ENCODE assay signal across 15 cellular contexts in the genomic region with DNA sequence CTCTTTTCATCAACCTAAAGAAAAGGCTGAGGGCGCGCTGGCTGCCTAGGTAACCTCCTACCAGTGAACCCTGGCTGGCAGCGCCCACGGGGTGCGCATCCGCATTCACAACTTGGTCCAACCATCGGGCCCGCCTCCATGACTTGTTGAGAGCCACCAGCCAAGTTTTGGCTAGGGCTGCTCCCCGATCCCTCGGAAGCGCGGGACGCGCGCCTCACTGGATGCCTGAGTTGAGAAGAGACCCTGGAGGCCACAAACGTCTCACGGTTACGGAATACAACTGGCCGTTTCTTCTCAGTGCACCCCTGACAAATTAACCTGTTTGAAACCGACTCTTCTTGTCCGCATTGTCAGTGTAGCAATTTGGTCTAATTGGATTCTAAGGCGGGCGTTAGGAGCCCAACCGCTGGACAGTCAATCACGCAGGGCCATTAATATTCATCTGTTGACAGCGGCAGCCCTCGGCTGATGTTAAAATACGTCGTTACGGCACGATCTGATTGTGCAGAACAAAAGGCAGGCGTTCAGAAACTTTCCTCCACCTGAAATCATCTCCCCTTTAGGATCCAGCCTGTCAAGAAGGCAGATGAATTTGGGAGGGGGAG. TPM values are rescaled to one million over a fixed set of nuclear protein-coding genes. Genes with fewer than 3 reads are reported as not detected.
DNase-seq lines count a peak whose midpoint lies in the region; ATAC-seq and TF ChIP-seq lines count a peak whose summit lies in the region.
"Had no signal": no experiment of that assay in that cellular context is flagged by ENCODE, and none has a peak within 500 bp of the region (broad histone marks: within the 10 kb centered on the region; RNA-seq: fewer than 3 reads in every experiment).

No MANE protein-coding gene starts in this region.

- H3K27ac ChIP-seq in HUES64 (ENCODE audit: low read depth, low read length) (no peak overlapping the region; the same call in 1 of the 2 replicates), iPS-20b (ENCODE audit: low read length) (no peak overlapping the region), prostate gland (no peak overlapping the region)
- H3K27ac ChIP-seq: brain microvascular endothelial cell, thyroid gland had no signal

- DNase-seq in activated T-cell treated with anti-CD3 and anti-CD28 coated beads, Interleukin-2, amount 50 U/mL, for 24 hours, result no peak
- DNase-seq in activated T-cell treated with anti-CD3 and anti-CD28 coated beads for 4 hours (no peak), progenitor cell of endocrine pancreas (ENCODE audit: low spot score, unreplicated experiment) (no peak), SW 1271 (lab: John Stamatoyannopoulos, UW) (no peak), prostate gland (ENCODE audit: low spot score) (no peak)
- DNase-seq: brain microvascular endothelial cell, Calu3, foreskin melanocyte, left colon, nucleus accumbens, SK-N-SH, thyroid gland had no signal

- H3K4me1 Mint-ChIP-seq in activated T-cell treated with anti-CD3 and anti-CD28 coated beads, Interleukin-2, amount 50 U/mL, for 24 hours (ENCODE audit: low read depth), result peaks cover 7% of the 10 kb centered on the region
- peaks cover 29% of the 10 kb centered on the region for H3K4me1 Mint-ChIP-seq in progenitor cell of endocrine pancreas (ENCODE audit: low read depth)

- no peak for ATAC-seq in HG03097 (IDR thresholded peaks at IDR 0.05; ENCODE audit: low FRiP score, unreplicated experiment)
- ATAC-seq: left colon had no signal

- H3K27me3 ChIP-seq in HUES64 (ENCODE audit: insufficient read depth, low read length) (peaks cover 15% of the 10 kb centered on the region), iPS-20b (ENCODE audit: insufficient read depth, low read length) (peaks cover 15% of the 10 kb centered on the region), prostate gland (replicated peaks; ENCODE audit: insufficient read depth) (no peaks in the 10 kb centered on the region)

- H3K9ac ChIP-seq in HUES64 (ENCODE audit: low read depth, low read length) (no peak overlapping the region), iPS-20b (ENCODE audit: low read depth, low read length) (peak overlapping the region; percentile 53; the same call in 1 of the 2 replicates)
- H3K9ac ChIP-seq: SK-N-SH had no signal

- H3K4me3 Mint-ChIP-seq in activated T-cell treated with anti-CD3 and anti-CD28 coated beads, Interleukin-2, amount 50 U/mL, for 24 hours, result peak overlapping the region; percentile 16
- peak overlapping the region; percentile 74 for H3K4me3 Mint-ChIP-seq in progenitor cell of endocrine pancreas (ENCODE audit: low read depth)

- 1% methylated on average over 32 of the region's 32 CpGs for WGBS in HUES64
- 47% methylated on average over 17 of the region's 32 CpGs for WGBS in prostate gland

- no peaks in the 10 kb centered on the region for H3K36me3 ChIP-seq in HUES64 (ENCODE audit: insufficient read depth, low read length)
- H3K36me3 ChIP-seq in iPS-20b (ENCODE audit: insufficient read depth, low read depth, low read length), result no peaks in the 10 kb centered on the region
- H3K36me3 ChIP-seq in prostate gland, result no peaks in the 10 kb centered on the region
- H3K36me3 ChIP-seq: brain microvascular endothelial cell, thyroid gland had no signal

- no peak for TF ChIP-seq CTCF in progenitor cell of endocrine pancreas (IDR thresholded peaks at IDR 0.05; ENCODE audit: unreplicated experiment)
- no peak for TF ChIP-seq CTCF in prostate gland (IDR thresholded peaks at IDR 0.05)

- intact Hi-C loops in prostate gland (cut with DNase I), result no loop called here

- H3K9me3 ChIP-seq in HUES64 (ENCODE audit: insufficient read depth, low read depth, low read length), result no peaks in the 10 kb centered on the region
- H3K9me3 ChIP-seq in iPS-20b (ENCODE audit: insufficient read depth, low read depth, low read length), result no peaks in the 10 kb centered on the region
- no peaks in the 10 kb centered on the region for H3K9me3 ChIP-seq in prostate gland
- H3K9me3 ChIP-seq: SK-N-SH, thyroid gland had no signal

- H3K4me1 ChIP-seq in HUES64 (ENCODE audit: insufficient read depth, low read length), result peaks cover 56% of the 10 kb centered on the region
- H3K4me1 ChIP-seq in iPS-20b (ENCODE audit: insufficient read depth, low read length), result peaks cover 37% of the 10 kb centered on the region; the same call in 1 of the 2 replicates
- H3K4me1 ChIP-seq in prostate gland (replicated peaks), result no peaks in the 10 kb centered on the region

- H3K27ac Mint-ChIP-seq in activated T-cell treated with anti-CD3 and anti-CD28 coated beads, Interleukin-2, amount 50 U/mL, for 24 hours, result no peak overlapping the region
- no peak overlapping the region for H3K27ac Mint-ChIP-seq in progenitor cell of endocrine pancreas

- H3K4me3 ChIP-seq in HUES64 (ENCODE audit: low read length) (peak overlapping the region; percentile 70), iPS-20b (ENCODE audit: low read length) (peak overlapping the region; percentile 76), prostate gland (no peak overlapping the region)
- H3K4me3 ChIP-seq: thyroid gland had no signal

- no peak for TF ChIP-seq POLR2A in prostate gland (IDR thresholded peaks at IDR 0.05)

- no peaks in the 10 kb centered on the region for H3K9me3 Mint-ChIP-seq in activated T-cell treated with anti-CD3 and anti-CD28 coated beads, Interleukin-2, amount 50 U/mL, for 24 hours
- no peaks in the 10 kb centered on the region for H3K9me3 Mint-ChIP-seq in progenitor cell of endocrine pancreas (ENCODE audit: low read depth)

- no peaks in the 10 kb centered on the region for H3K36me3 Mint-ChIP-seq in activated T-cell treated with anti-CD3 and anti-CD28 coated beads, Interleukin-2, amount 50 U/mL, for 24 hours (ENCODE audit: low read depth)
- H3K36me3 Mint-ChIP-seq in progenitor cell of endocrine pancreas (ENCODE audit: insufficient read depth), result no peaks in the 10 kb centered on the region

- peaks cover 66% of the 10 kb centered on the region for H3K27me3 Mint-ChIP-seq in activated T-cell treated with anti-CD3 and anti-CD28 coated beads, Interleukin-2, amount 50 U/mL, for 24 hours
- H3K27me3 Mint-ChIP-seq in progenitor cell of endocrine pancreas, result peaks cover 16% of the 10 kb centered on the region

RNA-seq across cellular contexts. Expression of gene GPC3, which starts 1.3 kb away (rescaled TPM):
- 61.5 TPM for polyA plus RNA-seq in HUES64 (2013, experiment 1 of 2)
- polyA plus RNA-seq in HUES64 (2013, experiment 2 of 2), result 75.8 TPM
- total RNA-seq in progenitor cell of endocrine pancreas (197 and 259 TPM in 2 replicates), prostate gland (1 to 10 TPM; 2.7 to 5.2 TPM)

Comparison
In these comparisons a context has a peak if more than half of its experiments do, and no peak if none do; other contexts are left out.
1. H3K4me3 ChIP-seq: peak in HUES64 (single experiment) and iPS-20b (single experiment); none in prostate gland (0 of 2).
2. RNA of gene GPC3, which starts 1.3 kb away (total RNA-seq): 197 to 259 TPM in progenitor cell of endocrine pancreas; 2.7 to 5.2 TPM in prostate gland; every median in the first group is over 10 times any median in the second.